12 cellular contexts compared by ENCODE assay signal in genomic region chr3:111277226-111277625, GRCh38.
A peak's percentile ranks its signal among the peaks of the same experiment; 100 is the strongest.
DNase-seq lines count a peak whose midpoint lies in the region; ATAC-seq and TF ChIP-seq lines count a peak whose summit lies in the region.
"Had no signal": no experiment of that assay in that cellular context is flagged by ENCODE, and none has a peak within 500 bp of the region (broad histone marks: within the 10 kb centered on the region; RNA-seq: fewer than 3 reads in every experiment).

No MANE protein-coding gene starts in this region.

- peaks cover 33% of the 10 kb centered on the region for H3K4me1 Mint-ChIP-seq in HFFc6 (ENCODE audit: low read depth)
- H3K4me1 Mint-ChIP-seq: memory B cell had no signal

- ATAC-seq in gastrocnemius medialis = no peak

- H3K9me3 Mint-ChIP-seq in HFFc6 = no peaks in the 10 kb centered on the region
- H3K9me3 Mint-ChIP-seq: activated naive CD4-positive, alpha-beta T cell treated with anti-CD3 and anti-CD28 coated beads, Interleukin-2, amount 50 U/mL, for 24 hours; memory B cell had no signal

- CTCF ChIA-PET in AG04449 (lab: Yijun Ruan, JAX) = interaction anchor here (0.8 to 2.7 kb wide), 11 partner anchors 11 to 263 kb away, joined by 4 to 26 read pairs (median 6); no protein-coding TSS in a partner anchor

- H3K27ac ChIP-seq in brain microvascular endothelial cell (no peak overlapping the region), gastrocnemius medialis (no peak overlapping the region), right atrium auricular region (no peak overlapping the region)

- DNase-seq in AG04449 (ENCODE audit: low read depth, low spot score) (peak; percentile 33), HFFc6 (peak; percentile 50), brain microvascular endothelial cell (peak; percentile 43), left kidney (ENCODE audit: low read depth, low spot score) (peak; percentile 45), gastrocnemius medialis (no peak), right atrium auricular region (ENCODE audit: low spot score) (no peak), NCI-H187 (lab: John Stamatoyannopoulos, UW) (no peak), LoVo (ENCODE audit: low spot score) (no peak)
- DNase-seq: activated CD4-positive, alpha-beta T cell treated with anti-CD3 and anti-CD28 coated beads, Interleukin-2, amount 50 U/mL, for 4 hours; SHP77 treated with DMSO at 0.1 percent for 48 hours had no signal

- no peak overlapping the region; the same call in 1 of the 2 replicates for H3K4me3 Mint-ChIP-seq in HFFc6
- H3K4me3 Mint-ChIP-seq: activated naive CD4-positive, alpha-beta T cell treated with anti-CD3 and anti-CD28 coated beads, Interleukin-2, amount 50 U/mL, for 24 hours; memory B cell had no signal

- H3K27me3 ChIP-seq in brain microvascular endothelial cell (replicated peaks) = no peaks in the 10 kb centered on the region
- no peaks in the 10 kb centered on the region for H3K27me3 ChIP-seq in gastrocnemius medialis
- H3K27me3 ChIP-seq in right atrium auricular region = no peaks in the 10 kb centered on the region

- H3K9me3 ChIP-seq in gastrocnemius medialis (no peaks in the 10 kb centered on the region), right atrium auricular region (no peaks in the 10 kb centered on the region)

- peaks cover 8% of the 10 kb centered on the region; the same call in 1 of the 2 replicates for H3K27me3 Mint-ChIP-seq in HFFc6 (ENCODE audit: insufficient read depth)

- TF ChIP-seq CTCF in AG04449 (IDR thresholded peaks at IDR 0.05; ENCODE audit: insufficient read depth, low read length, missing control alignments) (peak; percentile 29), HFFc6 (IDR thresholded peaks at IDR 0.05) (peak; percentile 63), brain microvascular endothelial cell (IDR thresholded peaks at IDR 0.05; ENCODE audit: low read depth, low read length, missing control alignments) (peak; percentile 61), gastrocnemius medialis (IDR thresholded peaks at IDR 0.05 in 4 of 5, conservative IDR thresholded peaks at IDR 0.05 in 1 of 5) (no peak), right atrium auricular region (IDR thresholded peaks at IDR 0.05) (no peak)

- H3K36me3 ChIP-seq in brain microvascular endothelial cell (replicated peaks) (no peaks in the 10 kb centered on the region), gastrocnemius medialis (no peaks in the 10 kb centered on the region), right atrium auricular region (no peaks in the 10 kb centered on the region)

- H3K4me3 ChIP-seq in AG04449 (ENCODE audit: low read depth, low read length) = no peak overlapping the region
- no peak overlapping the region for H3K4me3 ChIP-seq in brain microvascular endothelial cell (ENCODE audit: low read depth, low read length)
- no peak overlapping the region for H3K4me3 ChIP-seq in gastrocnemius medialis
- no peak overlapping the region for H3K4me3 ChIP-seq in right atrium auricular region

- POLR2A ChIA-PET in AG04449 (lab: Yijun Ruan, JAX) = no interaction called here

- in situ Hi-C loops in brain microvascular endothelial cell (cut with HindIII; ENCODE audit: low pct_ligation_motif_present, low sequenced_read_pairs) (no loop called here), gastrocnemius medialis (cut with MboI; ENCODE audit: low sequenced_read_pairs in 4 of 4) (no loop called here)

- no peaks in the 10 kb centered on the region for H3K36me3 Mint-ChIP-seq in HFFc6 (ENCODE audit: low read depth)
- H3K36me3 Mint-ChIP-seq: activated naive CD4-positive, alpha-beta T cell treated with anti-CD3 and anti-CD28 coated beads, Interleukin-2, amount 50 U/mL, for 24 hours; memory B cell had no signal

- H3K4me1 ChIP-seq in gastrocnemius medialis (no peaks in the 10 kb centered on the region), right atrium auricular region (no peaks in the 10 kb centered on the region)

- TF ChIP-seq POLR2A in gastrocnemius medialis (IDR thresholded peaks at IDR 0.05) = no peak

- intact Hi-C loops in gastrocnemius medialis (cut with DNase I; ENCODE audit: low total_unique reads) = no loop called here

- H3K27ac Mint-ChIP-seq in HFFc6 = no peak overlapping the region
- H3K27ac Mint-ChIP-seq: activated naive CD4-positive, alpha-beta T cell treated with anti-CD3 and anti-CD28 coated beads, Interleukin-2, amount 50 U/mL, for 24 hours; memory B cell had no signal

Comparison
In these comparisons a context has a peak if more than half of its experiments do, and no peak if none do; other contexts are left out.
1. DNase-seq: peak in AG04449 (single experiment), HFFc6 (single experiment), brain microvascular endothelial cell (single experiment) and left kidney (single experiment); none in gastrocnemius medialis (0 of 2), right atrium auricular region (single experiment), NCI-H187 (0 of 2) and LoVo (single experiment).
2. CTCF ChIP-seq: peak in AG04449 (single experiment), HFFc6 (single experiment) and brain microvascular endothelial cell (single experiment); none in gastrocnemius medialis (0 of 5) and right atrium auricular region (0 of 2).